Comparison of ENCODE assay signal across 18 cellular contexts in the genomic region with DNA sequence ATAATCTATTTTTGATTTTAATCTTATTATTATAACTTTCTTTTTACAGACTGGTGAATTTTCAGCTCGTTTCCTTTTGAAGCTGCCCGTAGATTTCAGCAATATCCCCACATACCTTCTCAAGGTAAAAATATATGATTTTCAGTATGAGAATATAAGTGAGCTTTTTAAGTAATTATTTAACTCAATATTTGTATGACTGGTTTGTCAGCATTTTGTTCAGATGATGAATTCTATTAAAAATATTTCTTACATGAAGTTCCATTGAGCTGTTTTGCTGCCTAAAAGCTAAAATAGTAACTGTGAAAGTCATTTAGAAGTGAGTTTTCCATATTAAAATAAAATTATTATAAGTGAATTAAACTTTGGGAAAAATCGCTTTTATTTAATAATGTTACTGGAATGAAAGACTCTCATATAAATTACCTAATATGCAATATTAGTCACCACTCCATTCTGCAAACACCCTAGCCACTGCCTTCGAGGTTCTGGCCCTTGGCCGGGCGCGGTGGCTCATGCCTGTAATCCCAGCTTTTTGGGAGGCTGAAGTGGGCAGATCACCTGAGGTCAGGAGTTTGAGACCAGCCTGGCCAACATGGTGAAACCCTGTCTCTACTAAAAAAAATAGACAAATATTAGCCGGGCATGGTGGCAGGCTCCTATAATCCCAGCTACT.
A peak's percentile ranks its signal among the peaks of the same experiment; 100 is the strongest.
DNase-seq lines count a peak whose midpoint lies in the region; ATAC-seq and TF ChIP-seq lines count a peak whose summit lies in the region.
"Had no signal": no experiment of that assay in that cellular context is flagged by ENCODE, and none has a peak within 500 bp of the region (broad histone marks: within the 10 kb centered on the region; RNA-seq: fewer than 3 reads in every experiment).

No MANE protein-coding gene starts in this region.

- no peak overlapping the region for H3K4me3 ChIP-seq in MG63
- H3K4me3 ChIP-seq in tibial artery, result no peak overlapping the region

- CTCF ChIA-PET in RWPE1 (lab: Yijun Ruan, JAX), result no interaction called here

- TF ChIP-seq CTCF in RWPE1 (conservative IDR thresholded peaks at IDR 0.05; ENCODE audit: low read depth) (no peak), tibial artery (IDR thresholded peaks at IDR 0.05) (no peak)

- POLR2A ChIA-PET in RWPE1 (lab: Yijun Ruan, JAX; ENCODE audit: low non-redundant PET), result no interaction called here

- H3K27me3 ChIP-seq in MG63, result no peaks in the 10 kb centered on the region
- H3K27me3 ChIP-seq in tibial artery, result no peaks in the 10 kb centered on the region
- H3K27me3 ChIP-seq: BE2C had no signal

- intact Hi-C loops in tibial artery (cut with DNase I; ENCODE audit: low total_unique reads), result no loop called here

- DNase-seq in MG63 (peak; percentile 9), RWPE1 (ENCODE audit: low spot score) (peak; percentile 8), iris pigment epithelial cell (ENCODE audit: low read depth) (peak; percentile 39), tibial artery (no peak)
- DNase-seq: ACHN; BE2C; C1 segment of cervical spinal cord; CD4-positive, CD25-positive, alpha-beta regulatory T cell; CD8-positive, alpha-beta memory T cell; COR-L47; GDM1; GOT3; H7; HFFc6 had no signal

- H3K27ac ChIP-seq in RWPE1 (no peak overlapping the region), tibial artery (no peak overlapping the region)

- H3K36me3 ChIP-seq in MG63 (no peaks in the 10 kb centered on the region; the same call in 1 of the 2 replicates), tibial artery (no peaks in the 10 kb centered on the region)
- H3K36me3 ChIP-seq: BE2C had no signal

- peaks cover 0 to 21% (median 0%) of the 10 kb centered on the region in 4 donors for H3K4me1 ChIP-seq in tibial artery

- no peak for ATAC-seq in HG03432 (IDR thresholded peaks at IDR 0.05; ENCODE audit: unreplicated experiment)
- ATAC-seq in HG02870 (IDR thresholded peaks at IDR 0.05; ENCODE audit: unreplicated experiment), result no peak
- no peak for ATAC-seq in GM19324 (IDR thresholded peaks at IDR 0.05; ENCODE audit: low FRiP score, unreplicated experiment)
- ATAC-seq: HCT116 had no signal

- no peaks in the 10 kb centered on the region for H3K9me3 ChIP-seq in MG63
- H3K9me3 ChIP-seq in tibial artery, result no peaks in the 10 kb centered on the region
- H3K9me3 ChIP-seq: BE2C had no signal

Comparison
In these comparisons a context has a peak if more than half of its experiments do, and no peak if none do; other contexts are left out.
1. DNase-seq: peak in MG63 (single experiment), RWPE1 (single experiment) and iris pigment epithelial cell (single experiment); none in tibial artery (0 of 2).